18 cellular contexts compared by ENCODE assay signal in the genomic region with DNA sequence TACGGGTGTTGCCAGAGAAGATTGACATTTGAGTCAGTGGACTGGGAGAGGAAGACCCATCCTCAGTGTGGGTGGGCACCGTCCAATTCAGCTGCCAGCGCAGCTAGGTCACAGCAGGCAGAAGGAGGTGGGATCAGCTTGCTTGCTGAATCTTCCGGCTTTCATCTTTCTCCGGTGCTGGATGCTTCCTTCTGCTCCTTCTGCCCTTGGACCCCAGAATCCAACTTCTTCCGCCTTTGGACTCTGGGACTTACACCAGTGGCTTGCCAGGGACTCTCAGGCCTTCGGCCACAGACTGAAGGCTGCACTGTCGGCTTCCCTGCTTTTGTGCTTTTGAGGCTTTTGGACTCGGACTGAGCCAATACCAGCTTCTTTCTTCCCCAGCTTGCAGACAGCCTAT. TPM values are rescaled to one million over a fixed set of nuclear protein-coding genes. Genes with fewer than 3 reads are reported as not detected.
DNase-seq lines count a peak whose midpoint lies in the region; ATAC-seq lines count a peak whose summit lies in the region.
"Had no signal": no experiment of that assay in that cellular context is flagged by ENCODE, and none has a peak within 500 bp of the region (broad histone marks: within the 10 kb centered on the region; RNA-seq: fewer than 3 reads in every experiment).

No MANE protein-coding gene starts in this region.

- intact Hi-C loops in posterior vena cava (cut with DNase I): no loop called here

- peak; percentile 33 for DNase-seq in activated CD8-positive, alpha-beta memory T cell treated with anti-CD3 and anti-CD28 coated beads for 24 hours
- no peak for DNase-seq in activated CD8-positive, alpha-beta memory T cell treated with anti-CD3 and anti-CD28 coated beads, Interleukin-2, amount 50 U/mL, for 4 hours
- peak; percentile 27 for DNase-seq in left lobe of liver (ENCODE audit: low spot score)
- peak; percentile 52 for DNase-seq in posterior vena cava (ENCODE audit: low spot score)
- DNase-seq in activated CD4-positive, alpha-beta T cell treated with anti-CD3 and anti-CD28 coated beads for 4 hours: no peak
- DNase-seq in SK-N-DZ (ENCODE audit: low spot score): no peak
- DNase-seq in NCI-H2107 (lab: John Stamatoyannopoulos, UW): no peak
- no peak for DNase-seq in NK-92 (lab: John Stamatoyannopoulos, UW; ENCODE audit: unreplicated experiment)
- DNase-seq: Caco-2; CD4-positive, CD25-positive, alpha-beta regulatory T cell; DMS153; DMS79; EL; GDM1; HFFc6 had no signal

- ATAC-seq in left lobe of liver: no peak
- ATAC-seq: CD8-positive, alpha-beta T cell; GM12878; GM23338 had no signal

RNA-seq across cellular contexts. Expression of gene RPL38, which starts 46.1 kb away (rescaled TPM):
- total RNA-seq in left lobe of liver (271 TPM), posterior vena cava (100 to 1,000 TPM; 560 to 702 TPM)
- polyA plus RNA-seq in SK-N-DZ (2014; cell fraction: cytosol; rRNA removed): 501 and 546 TPM in 2 replicates
- polyA plus RNA-seq in SK-N-DZ (2014; cell fraction: nucleus; rRNA removed): 444 and 461 TPM in 2 replicates

RNA-seq across cellular contexts. Expression of gene TTYH2, which starts 56.0 kb away (rescaled TPM):
- total RNA-seq in left lobe of liver (0.81 TPM), posterior vena cava (1 to 10 TPM; 3.2 to 5.5 TPM)
- polyA plus RNA-seq in SK-N-DZ (2014; cell fraction: cytosol; rRNA removed): 5.8 and 7.4 TPM in 2 replicates
- polyA plus RNA-seq in SK-N-DZ (2014; cell fraction: nucleus; rRNA removed): 11.5 and 16.2 TPM in 2 replicates

Comparison
In these comparisons a context has a peak if more than half of its experiments do, and no peak if none do; other contexts are left out.
1. DNase-seq: peak in activated CD8-positive, alpha-beta memory T cell treated with anti-CD3 and anti-CD28 coated beads for 24 hours (single experiment), left lobe of liver (single experiment) and posterior vena cava (single experiment); none in activated CD8-positive, alpha-beta memory T cell treated with anti-CD3 and anti-CD28 coated beads, Interleukin-2, amount 50 U/mL, for 4 hours (single experiment), activated CD4-positive, alpha-beta T cell treated with anti-CD3 and anti-CD28 coated beads for 4 hours (0 of 2), SK-N-DZ (single experiment), NCI-H2107 (single experiment) and NK-92 (single experiment).